Comparison of ENCODE assay signal across 26 cellular contexts in the genomic region with DNA sequence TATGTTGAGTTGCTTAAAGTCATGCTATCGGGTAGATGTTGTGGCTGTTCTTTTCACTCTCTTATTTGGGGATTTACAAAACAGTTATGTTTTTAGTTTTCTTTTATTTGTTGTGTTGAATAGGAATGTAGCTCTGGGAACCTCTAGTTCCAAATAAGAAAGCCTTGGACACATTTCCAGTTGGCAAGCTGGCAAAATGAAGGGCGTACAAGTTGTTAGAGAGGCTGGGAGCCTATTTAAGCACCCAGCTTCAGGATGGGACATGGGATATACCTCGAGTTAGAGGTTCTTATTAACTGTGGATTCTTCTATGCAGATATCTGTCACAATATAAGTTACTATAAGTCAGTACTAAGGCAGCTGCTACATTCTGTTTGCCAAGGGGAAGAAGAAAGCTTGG. TPM values are rescaled to one million over a fixed set of nuclear protein-coding genes. Genes with fewer than 3 reads are reported as not detected.
DNase-seq lines count a peak whose midpoint lies in the region; ATAC-seq, FAIRE-seq and TF ChIP-seq lines count a peak whose summit lies in the region.
"Had no signal": no experiment of that assay in that cellular context is flagged by ENCODE, and none has a peak within 500 bp of the region (broad histone marks: within the 10 kb centered on the region; RNA-seq: fewer than 3 reads in every experiment).

No MANE protein-coding gene starts in this region.

- peaks cover 37% of the 10 kb centered on the region for H3K4me1 ChIP-seq in Loucy (ENCODE audit: insufficient read depth, low read length, poor library complexity, severe bottlenecking)
- H3K4me1 ChIP-seq in kidney (ENCODE audit: control insufficient read depth in 1 of 2, insufficient read depth in 1 of 2, low read depth in 1 of 2, low read length in 2 of 2), result peaks cover 11 to 15% of the 10 kb centered on the region in 2 donors

- FAIRE-seq in endometrium (lab: Jason Lieb, UNC) (peak; percentile 15), kidney (lab: Jason Lieb, UNC) (no peak)
- FAIRE-seq: GM19239, small intestine, TTC549 had no signal

- intact Hi-C loops in kidney (cut with DNase I), result no loop called here

- no peak overlapping the region for H3K9ac ChIP-seq in Loucy (ENCODE audit: low read depth, low read length, poor library complexity, severe bottlenecking)
- no peak overlapping the region for H3K9ac ChIP-seq in kidney (ENCODE audit: low read length in 2 of 2)

- no peak for TF ChIP-seq CTCF in Loucy (conservative IDR thresholded peaks at IDR 0.05; ENCODE audit: low read length)
- no peak for TF ChIP-seq CTCF in kidney (IDR thresholded peaks at IDR 0.05; ENCODE audit: borderline replicate concordance, extremely low read depth, insufficient read depth)

- H3K9me3 ChIP-seq in Loucy (ENCODE audit: insufficient read depth, low read depth, low read length) (no peaks in the 10 kb centered on the region), kidney (ENCODE audit: control insufficient read depth in 1 of 2, low read length in 2 of 2) (peaks cover 0 to 3% of the 10 kb centered on the region in 2 donors)

- no peak overlapping the region for H3K27ac ChIP-seq in kidney (ENCODE audit: low read depth in 2 of 2, low read length in 2 of 2)
- H3K27ac ChIP-seq: C4-2B, stomach had no signal

- peaks cover 3% of the 10 kb centered on the region for H4K20me1 ChIP-seq in Loucy (ENCODE audit: insufficient read depth, low read length, poor library complexity, severe bottlenecking)

- H3F3A ChIP-seq in Loucy (ENCODE audit: low read depth), result no peaks in the 10 kb centered on the region; the same call in 1 of the 2 replicates

- H3K4me3 ChIP-seq in Loucy (ENCODE audit: low read length, poor library complexity, severe bottlenecking), result no peak overlapping the region
- peak overlapping the region; percentile 38 to 52 for H3K4me3 ChIP-seq in kidney (ENCODE audit: low read length in 2 of 2)
- H3K4me3 ChIP-seq: dorsolateral prefrontal cortex, stomach had no signal

- H2AFZ ChIP-seq in Loucy (ENCODE audit: low read length), result no peak overlapping the region

- peak overlapping the region; percentile 64 for H3K4me2 ChIP-seq in Loucy (ENCODE audit: low read depth, low read length, poor library complexity, severe bottlenecking)

- DNase-seq in kidney (no peak), superior temporal gyrus (ENCODE audit: extremely low spot score) (peak; percentile 24), dermis blood vessel endothelial cell (no peak), NCI-H748 treated with DMSO at 0.1 percent for 48 hours (lab: John Stamatoyannopoulos, UW) (no peak)
- no peak for DNase-seq in activated CD4-positive, alpha-beta T cell treated with anti-CD3 and anti-CD28 coated beads for 4 hours
- DNase-seq: activated CD4-positive, CD25-positive, alpha-beta regulatory T cell treated with anti-CD3 and anti-CD28 coated beads, Interleukin-2, amount 50 U/mL, for 72 hours; activated CD8-positive, alpha-beta T cell treated with anti-CD3 and anti-CD28 coated beads for 36 hours; aorta; DMS79 treated with DMSO at 0.1 percent for 48 hours; dorsolateral prefrontal cortex; glutamatergic neuron; HCEC 1CT; Karpas-422; mammary epithelial cell; NCI-H1436; NCI-H2107; RPMI8226; small intestine; stomach had no signal

- H3K36me3 ChIP-seq in Loucy (ENCODE audit: insufficient read depth, low read length) (peaks cover 10% of the 10 kb centered on the region; the same call in 1 of the 2 replicates), kidney (ENCODE audit: control insufficient read depth in 1 of 2, insufficient read depth in 2 of 2, low read length in 2 of 2) (peaks cover 0 to 4% of the 10 kb centered on the region in 2 donors)

- no peaks in the 10 kb centered on the region for H3K9me2 ChIP-seq in Loucy (replicated peaks; ENCODE audit: low read depth, low read length)

- H3K79me2 ChIP-seq in Loucy (ENCODE audit: insufficient read depth, low read length), result peaks cover 42% of the 10 kb centered on the region

- H3K27me3 ChIP-seq in Loucy (ENCODE audit: insufficient read depth, low read length, poor library complexity, severe bottlenecking), result no peaks in the 10 kb centered on the region
- H3K27me3 ChIP-seq: dorsolateral prefrontal cortex, stomach had no signal

- no peak for ATAC-seq in HG03565 (IDR thresholded peaks at IDR 0.05; ENCODE audit: unreplicated experiment)
- ATAC-seq: activated CD8-positive, alpha-beta T cell treated with anti-CD3 and anti-CD28 coated beads for 36 hours; activated naive CD4-positive, alpha-beta T cell treated with anti-CD3 and anti-CD28 coated beads, Interleukin-2, amount 50 U/mL, for 72 hours had no signal

RNA-seq across cellular contexts. Expression of gene PPARA, which starts 22.8 kb away (rescaled TPM):
- total RNA-seq in kidney, result 36.8 TPM
- polyA plus RNA-seq in kidney (ENCODE audit: insufficient read depth, low read depth, low replicate concordance), result 15.8 TPM
- total RNA-seq in dermis blood vessel endothelial cell, result 12.5 and 20.6 TPM in 2 replicates
